In the genomic region with DNA sequence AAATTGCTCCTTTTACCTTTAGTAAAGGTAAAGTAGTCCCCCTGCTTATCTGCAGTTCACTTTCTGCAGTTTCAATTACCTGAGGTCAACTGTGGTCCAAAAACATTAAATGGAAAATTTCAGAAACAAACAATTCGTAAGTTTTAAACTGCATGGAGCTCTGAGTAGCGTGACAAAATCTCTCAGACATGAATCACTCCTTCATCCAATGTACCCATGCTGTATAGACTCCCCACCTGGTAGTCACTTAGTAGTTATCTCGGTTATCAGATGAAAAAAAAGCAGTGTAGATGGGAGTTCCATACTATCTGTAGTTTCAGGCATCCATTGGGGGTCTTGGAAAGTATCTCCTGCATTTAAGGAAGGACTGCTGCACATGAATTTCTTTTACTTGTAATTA, we compare ENCODE assay signal across 18 cellular contexts. TPM values are rescaled to one million over a fixed set of nuclear protein-coding genes. Genes with fewer than 3 reads are reported as not detected.
"Had no signal": no experiment of that assay in that cellular context is flagged by ENCODE, and none has a peak within 500 bp of the region (broad histone marks: within the 10 kb centered on the region; RNA-seq: fewer than 3 reads in every experiment).

No MANE protein-coding gene starts in this region.

- H3K4me3 ChIP-seq: skin epidermis had no signal

- H3K27me3 Mint-ChIP-seq: progenitor cell of endocrine pancreas had no signal

- H3K9me3 Mint-ChIP-seq: activated naive CD4-positive, alpha-beta T cell treated with anti-CD3 and anti-CD28 coated beads, Interleukin-2, amount 50 U/mL, for 72 hours; activated T-cell treated with anti-CD3 and anti-CD28 coated beads, Interleukin-2, amount 50 U/mL, for 4 hours; nephron progenitor cell; T-helper 1 cell treated with Interleukin-12 subunit alpha and Interleukin-12 subunit beta and Interleukin-4 antibody, amounts not matched to agents 30 μg/mL and 1 μg/mL, for 36 hours had no signal

- H3K27ac Mint-ChIP-seq: activated CD4-positive, alpha-beta memory T cell treated with anti-CD3 and anti-CD28 coated beads for 36 hours; activated naive CD4-positive, alpha-beta T cell treated with anti-CD3 and anti-CD28 coated beads, Interleukin-2, amount 50 U/mL, for 72 hours; nephron progenitor cell; progenitor cell of endocrine pancreas; T-helper 1 cell treated with Interleukin-12 subunit alpha and Interleukin-12 subunit beta and Interleukin-4 antibody, amounts not matched to agents 30 μg/mL and 1 μg/mL, for 36 hours had no signal

- H3K27me3 ChIP-seq: brain microvascular endothelial cell had no signal

- H3K36me3 Mint-ChIP-seq: activated CD4-positive, alpha-beta memory T cell treated with anti-CD3 and anti-CD28 coated beads for 36 hours; activated naive CD4-positive, alpha-beta T cell treated with anti-CD3 and anti-CD28 coated beads, Interleukin-2, amount 50 U/mL, for 72 hours had no signal

- H3K36me3 ChIP-seq: brain microvascular endothelial cell, WERI-Rb-1 had no signal

- H3K4me3 Mint-ChIP-seq: activated CD4-positive, alpha-beta memory T cell treated with anti-CD3 and anti-CD28 coated beads for 36 hours; activated T-cell treated with anti-CD3 and anti-CD28 coated beads, Interleukin-2, amount 50 U/mL, for 4 hours; nephron progenitor cell; T-helper 1 cell treated with Interleukin-12 subunit alpha and Interleukin-12 subunit beta and Interleukin-4 antibody, amounts not matched to agents 30 μg/mL and 1 μg/mL, for 36 hours had no signal

- DNase-seq: activated CD4-positive, alpha-beta memory T cell treated with anti-CD3 and anti-CD28 coated beads for 36 hours; activated effector memory CD4-positive, alpha-beta T cell treated with Interleukin-2 at 50 U/mL for 16 hours; activated T-cell treated with anti-CD3 and anti-CD28 coated beads, Interleukin-2, amount 50 U/mL, for 4 hours; amniotic stem cell; brain microvascular endothelial cell; cerebellar nuclear complex; erythroblast; kidney; nephron progenitor cell; occipital lobe; right cardiac atrium; stimulated activated CD4-positive, alpha-beta T cell treated with anti-CD3 and anti-CD28 coated beads, Interleukin-4, amount 100 ng/mL, for 24 hours; stimulated activated naive CD4-positive, alpha-beta T cell; WERI-Rb-1 had no signal

- H3K27ac ChIP-seq: brain microvascular endothelial cell, skin epidermis, WERI-Rb-1 had no signal

RNA-seq across cellular contexts. Expression of a gene that starts 7.7 kb away (rescaled TPM):
- total RNA-seq: activated CD4-positive, alpha-beta memory T cell treated with anti-CD3 and anti-CD28 coated beads for 36 hours; activated naive CD4-positive, alpha-beta T cell treated with anti-CD3 and anti-CD28 coated beads, Interleukin-2, amount 50 U/mL, for 72 hours had no signal
